ENCODE assay signal across 8 cellular contexts in genomic region chr21:25801217-25802015, GRCh38.
A peak's percentile ranks its signal among the peaks of the same experiment; 100 is the strongest.
DNase-seq lines count a peak whose midpoint lies in the region; ATAC-seq and TF ChIP-seq lines count a peak whose summit lies in the region.

No MANE protein-coding gene starts in this region.

- H3K9me3 ChIP-seq in T-helper 17 cell (ENCODE audit: control insufficient read depth, low read length, poor library complexity, severe bottlenecking) (no peaks in the 10 kb centered on the region), right cardiac atrium (ENCODE audit: control insufficient read depth, low read length) (no peaks in the 10 kb centered on the region), sigmoid colon (no peaks in the 10 kb centered on the region)

- in situ Hi-C loops in GM13976 (cut with MboI; ENCODE audit: low sequenced_read_pairs, unreplicated experiment), result no loop called here

- intact Hi-C loops in right cardiac atrium (cut with DNase I), result no loop called here
- intact Hi-C loops in sigmoid colon (cut with DNase I), result no loop called here

- TF ChIP-seq EP300 in sigmoid colon (IDR thresholded peaks at IDR 0.05), result no peak

- H3K4me3 ChIP-seq in right cardiac atrium (ENCODE audit: low read length) (no peak overlapping the region), sigmoid colon (no peak overlapping the region)

- H3K27me3 ChIP-seq in right cardiac atrium (ENCODE audit: control insufficient read depth, insufficient read depth) (no peaks in the 10 kb centered on the region), sigmoid colon (no peaks in the 10 kb centered on the region)

- no peaks in the 10 kb centered on the region for H3K36me3 ChIP-seq in sigmoid colon

- peaks cover 7% of the 10 kb centered on the region for H3K4me1 Mint-ChIP-seq in T-helper 17 cell

- H3K27ac Mint-ChIP-seq in T-helper 17 cell, result peak overlapping the region; percentile 29

- H3K27me3 Mint-ChIP-seq in T-helper 17 cell, result peaks cover 22% of the 10 kb centered on the region

- no peaks in the 10 kb centered on the region for H3K4me1 ChIP-seq in right cardiac atrium (ENCODE audit: control insufficient read depth, insufficient read depth, low read length)
- peaks cover 0 to 7% (median 0%) of the 10 kb centered on the region in 4 donors for H3K4me1 ChIP-seq in sigmoid colon

- ATAC-seq in HG02678 (IDR thresholded peaks at IDR 0.05; ENCODE audit: unreplicated experiment) (peak; percentile 100), T-helper 17 cell (peak; percentile 100), right cardiac atrium (peak; percentile 95 to 98)

- 34% methylated on average over 20 of the region's 20 CpGs for WGBS in right cardiac atrium
- WGBS in sigmoid colon, 2 donors, result 40 to 49% methylated on average over 20 of the region's 20 CpGs

- no peak for TF ChIP-seq POLR2A in sigmoid colon (IDR thresholded peaks at IDR 0.05)

- peak overlapping the region; percentile 50 for H3K4me3 Mint-ChIP-seq in T-helper 17 cell

- H3K36me3 Mint-ChIP-seq in T-helper 17 cell (ENCODE audit: low read depth), result no peaks in the 10 kb centered on the region

- DNase-seq in GM13976 (ENCODE audit: low spot score) (peak; percentile 85), NCI-H1092 (lab: John Stamatoyannopoulos, UW) (peak; percentile 66), T-helper 17 cell (peak; percentile 54 to 82 (median 64)), amniotic epithelial cell (ENCODE audit: low read depth) (peak; percentile 76), right cardiac atrium (peak; percentile 82 to 93 (median 92)), sigmoid colon (peak; percentile 83), NCI-H128 (lab: John Stamatoyannopoulos, UW; ENCODE audit: unreplicated experiment) (no peak)

- no peak overlapping the region for H3K27ac ChIP-seq in right cardiac atrium (ENCODE audit: low read length)
- no peak overlapping the region for H3K27ac ChIP-seq in sigmoid colon

- TF ChIP-seq CTCF in GM13976 (IDR thresholded peaks at IDR 0.05; ENCODE audit: borderline replicate concordance, control extremely low read depth, extremely low read depth, insufficient read depth, missing control alignments), result peak; percentile 93
- TF ChIP-seq CTCF in sigmoid colon (IDR thresholded peaks at IDR 0.05), result peak; percentile 38 to 76 (median 70)
